ENCODE assay signal across 8 cellular contexts in genomic region chr2:206004004-206004693, GRCh38.
DNase-seq lines count a peak whose midpoint lies in the region; ATAC-seq and TF ChIP-seq lines count a peak whose summit lies in the region.

No MANE protein-coding gene starts in this region.

- no peaks in the 10 kb centered on the region for H3K9me3 ChIP-seq in NT2/D1 (ENCODE audit: insufficient read depth, low read length)

- H3K4me3 ChIP-seq in AG04449 (ENCODE audit: low read depth, low read length) = no peak overlapping the region
- no peak overlapping the region for H3K4me3 ChIP-seq in GM12875 (ENCODE audit: low read depth, low read length)
- no peak overlapping the region for H3K4me3 ChIP-seq in NT2/D1 (ENCODE audit: insufficient read length, low read depth)
- H3K4me3 ChIP-seq in fibroblast of villous mesenchyme (ENCODE audit: low read depth, low read length) = no peak overlapping the region

- peaks cover 46% of the 10 kb centered on the region for H3K36me3 ChIP-seq in NT2/D1 (ENCODE audit: insufficient read depth, insufficient read length, low read length)

- TF ChIP-seq CTCF in AG04449 (IDR thresholded peaks at IDR 0.05; ENCODE audit: insufficient read depth, low read length, missing control alignments) (peak; percentile 28), GM12875 (IDR thresholded peaks at IDR 0.05; ENCODE audit: borderline replicate concordance, insufficient read depth, low read depth, low read length) (peak; percentile 67), fibroblast of villous mesenchyme (IDR thresholded peaks at IDR 0.05; ENCODE audit: insufficient read depth, low read depth, low read length) (peak; percentile 54)

- H3K27me3 ChIP-seq in NT2/D1 (ENCODE audit: insufficient read depth, insufficient read length) = no peaks in the 10 kb centered on the region

- POLR2A ChIA-PET in AG04449 (lab: Yijun Ruan, JAX) = no interaction called here

- CTCF ChIA-PET in AG04449 (lab: Yijun Ruan, JAX) = interaction anchor here (1.2 kb wide), 1 partner anchor 9 kb away, joined by 3 read pairs; no protein-coding TSS in a partner anchor

- ATAC-seq in activated CD4-positive, CD25-positive, alpha-beta regulatory T cell treated with anti-CD3 and anti-CD28 coated beads, Interleukin-2, amount 50 U/mL, for 24 hours = no peak
- ATAC-seq in HG02763 (IDR thresholded peaks at IDR 0.05; ENCODE audit: unreplicated experiment) = no peak

- H3K4me1 ChIP-seq in NT2/D1 (ENCODE audit: insufficient read depth, insufficient read length) = no peaks in the 10 kb centered on the region

- no peak overlapping the region for H3K9ac ChIP-seq in NT2/D1 (ENCODE audit: insufficient read length, low read depth)

- DNase-seq in AG04449 (ENCODE audit: low read depth, low spot score) (no peak), NT2/D1 (ENCODE audit: low read depth, low spot score) (peak; percentile 46), fibroblast of villous mesenchyme (ENCODE audit: low read depth) (peak; percentile 33), RKO (ENCODE audit: low spot score) (no peak), NCI-H1092 treated with DMSO at 0.1 percent for 48 hours (lab: John Stamatoyannopoulos, UW) (no peak)

Comparison
In these comparisons a context has a peak if more than half of its experiments do, and no peak if none do; other contexts are left out.
1. DNase-seq: peak in NT2/D1 (single experiment) and fibroblast of villous mesenchyme (single experiment); none in AG04449 (single experiment), RKO (single experiment) and NCI-H1092 treated with DMSO at 0.1 percent for 48 hours (single experiment).
2. Peak in every context shown above with its lines, with median percentiles within 50 percentile points of each other: CTCF ChIP-seq.